ENCODE assay signal across 9 cellular contexts in the genomic region with DNA sequence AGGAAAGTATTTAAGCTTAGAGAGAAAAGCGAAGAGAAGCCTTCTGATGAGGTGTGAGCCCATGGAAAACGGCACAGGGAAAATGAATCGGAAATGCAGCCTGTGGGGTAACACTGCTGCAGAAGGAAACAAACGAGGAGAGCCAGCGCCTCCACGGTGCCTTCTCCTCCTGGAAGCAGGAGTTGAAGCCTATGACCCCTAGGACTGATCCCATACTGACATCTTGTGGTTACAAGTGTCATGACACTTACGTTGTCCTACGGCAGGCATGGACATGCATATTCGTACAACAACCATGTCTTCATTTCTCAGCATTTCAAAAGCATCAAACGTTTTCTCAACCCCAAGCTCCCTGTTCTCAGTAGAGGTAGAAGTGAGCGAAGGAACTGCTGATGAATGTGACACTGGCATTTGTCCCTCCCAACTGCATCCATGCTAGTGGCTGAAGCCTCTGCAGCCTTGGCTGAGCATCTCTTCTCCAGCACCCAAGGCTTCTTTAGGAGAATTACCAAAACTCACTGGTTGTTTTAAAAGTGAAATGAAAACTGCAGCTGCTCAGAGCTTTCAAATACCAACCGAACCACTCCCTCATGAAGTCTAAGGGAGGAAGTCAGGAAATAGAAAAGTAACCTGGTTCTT.
A peak's percentile ranks its signal among the peaks of the same experiment; 100 is the strongest.
DNase-seq lines count a peak whose midpoint lies in the region; FAIRE-seq and TF ChIP-seq lines count a peak whose summit lies in the region.
"Had no signal": no experiment of that assay in that cellular context is flagged by ENCODE, and none has a peak within 500 bp of the region (broad histone marks: within the 10 kb centered on the region; RNA-seq: fewer than 3 reads in every experiment).

No MANE protein-coding gene starts in this region.

- peaks cover 5% of the 10 kb centered on the region; the same call in 1 of the 2 replicates for H3K4me1 ChIP-seq in HEK293 (ENCODE audit: control insufficient read depth, insufficient read depth, low read length)

- no peaks in the 10 kb centered on the region for H3K27me3 ChIP-seq in bronchial epithelial cell (ENCODE audit: control insufficient read depth, insufficient read depth, low read length)
- H3K27me3 ChIP-seq: BLaER1 had no signal

- no peak overlapping the region for H3K27ac ChIP-seq in HEK293 (ENCODE audit: extremely low read depth, low read depth, low read length)
- H3K27ac ChIP-seq: BLaER1 had no signal

- no peak overlapping the region for H3K4me3 ChIP-seq in HEK293 (ENCODE audit: low read depth, low read length)
- H3K4me3 ChIP-seq in bronchial epithelial cell (ENCODE audit: low read depth, low read length), result no peak overlapping the region
- H3K4me3 ChIP-seq: BLaER1 had no signal

- POLR2A ChIA-PET in HEK293 (lab: Yijun Ruan, JAX), result interaction anchor here (0.5 kb wide), 1 partner anchor 346 kb away, joined by 3 read pairs; no protein-coding TSS in a partner anchor

- CTCF ChIA-PET in HEK293 (lab: Yijun Ruan, JAX), result interaction anchor here (0.6 to 8.0 kb wide), 48 partner anchors 9 to 870 kb away, joined by 3 to 66 read pairs (median 4); no protein-coding TSS in a partner anchor

- H3K36me3 ChIP-seq in HEK293 (ENCODE audit: control insufficient read depth in 2 of 2, insufficient read depth in 1 of 2, low read length in 2 of 2) (no peaks in the 10 kb centered on the region), bronchial epithelial cell (ENCODE audit: control insufficient read depth, insufficient read depth, low read length) (no peaks in the 10 kb centered on the region)
- H3K36me3 ChIP-seq: BLaER1 had no signal

- H3K9me3 ChIP-seq in HEK293 (ENCODE audit: control insufficient read depth, insufficient read depth, low read depth, low read length), result no peaks in the 10 kb centered on the region
- H3K9me3 ChIP-seq: BLaER1 had no signal

- TF ChIP-seq CTCF in HEK293 (tag by site-specific recombination; IDR thresholded peaks at IDR 0.05) (peak; percentile 91), bronchial epithelial cell (IDR thresholded peaks at IDR 0.05; ENCODE audit: insufficient read depth, low read length, severe bottlenecking) (peak; percentile 91)

- FAIRE-seq in bronchial epithelial cell (lab: Jason Lieb, UNC), result peak; percentile 50

- peak; percentile 72 for DNase-seq in NCI-H1436 (lab: John Stamatoyannopoulos, UW)
- DNase-seq in NCI-H1436 treated with DMSO at 0.1 percent for 48 hours (lab: John Stamatoyannopoulos, UW), result no peak
- DNase-seq in NCI-H1105 treated with DMSO at 0.1 percent for 48 hours (lab: John Stamatoyannopoulos, UW), result peak; percentile 86
- DNase-seq in SKM-1 (lab: John Stamatoyannopoulos, UW; ENCODE audit: unreplicated experiment), result peak; percentile 77
- DNase-seq in bronchial epithelial cell (ENCODE audit: low read depth), result peak; percentile 80
- peak; percentile 87 for DNase-seq in islet precursor cell
- peak; percentile 30 for DNase-seq in stimulated activated CD4-positive, alpha-beta T cell treated with anti-CD3 and anti-CD28 coated beads, Interleukin-1b, Interleukin-23, amount 100 ng/mL, for 48 hours

TF ChIP-seq in HEK293, 187 proteins besides CTCF, POLR2A, EP300 and RAD21 (continues in another document):
- TF ChIP-seq, protein P1, sequence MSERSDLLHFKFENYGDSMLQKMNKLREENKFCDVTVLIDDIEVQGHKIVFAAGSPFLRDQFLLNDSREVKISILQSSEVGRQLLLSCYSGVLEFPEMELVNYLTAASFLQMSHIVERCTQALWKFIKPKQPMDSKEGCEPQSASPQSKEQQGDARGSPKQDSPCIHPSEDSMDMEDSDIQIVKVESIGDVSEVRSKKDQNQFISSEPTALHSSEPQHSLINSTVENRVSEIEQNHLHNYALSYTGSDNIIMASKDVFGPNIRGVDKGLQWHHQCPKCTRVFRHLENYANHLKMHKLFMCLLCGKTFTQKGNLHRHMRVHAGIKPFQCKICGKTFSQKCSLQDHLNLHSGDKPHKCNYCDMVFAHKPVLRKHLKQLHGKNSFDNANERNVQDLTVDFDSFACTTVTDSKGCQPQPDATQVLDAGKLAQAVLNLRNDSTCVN (tag by site-specific recombination; optimal IDR thresholded peaks at IDR 0.05), result no peak
- TF ChIP-seq ZNF10 (tag by site-specific recombination; IDR thresholded peaks at IDR 0.05) (no peak), YY2 (tag by site-specific recombination; IDR thresholded peaks at IDR 0.05) (no peak), ZNF501 (tag by site-specific recombination; IDR thresholded peaks at IDR 0.05) (no peak), ZNF366 (tag by site-specific recombination; conservative IDR thresholded peaks at IDR 0.05) (no peak), ZNF654 (tag by site-specific recombination; IDR thresholded peaks at IDR 0.05; ENCODE audit: low read depth) (peak; percentile 85), ZBTB48 (tag by site-specific recombination; IDR thresholded peaks at IDR 0.05) (peak; percentile 51; the same call in 1 of the 2 replicates), ZNF24 (tag by site-specific recombination; IDR thresholded peaks at IDR 0.05) (no peak), ZNF324 (tag by site-specific recombination; IDR thresholded peaks at IDR 0.05) (no peak), ZNF16 (tag by site-specific recombination; IDR thresholded peaks at IDR 0.05; ENCODE audit: low read depth) (no peak), ZNF112 (tag by site-specific recombination; IDR thresholded peaks at IDR 0.05) (no peak), ZNF560 (tag by site-specific recombination; IDR thresholded peaks at IDR 0.05; ENCODE audit: borderline replicate concordance) (no peak), ZNF660 (tag by site-specific recombination; IDR thresholded peaks at IDR 0.05) (peak; percentile 67; the same call in 1 of the 2 replicates), GLIS1 (tag by site-specific recombination; IDR thresholded peaks at IDR 0.05) (peak; percentile 44; the same call in 1 of the 2 replicates), SP3 (tag by site-specific recombination; IDR thresholded peaks at IDR 0.05) (no peak), ZFP3 (tag by site-specific recombination; IDR thresholded peaks at IDR 0.05; ENCODE audit: low read depth) (no peak), ZNF776 (tag by site-specific recombination; IDR thresholded peaks at IDR 0.05; ENCODE audit: borderline replicate concordance) (no peak), KLF16 (tag by site-specific recombination; IDR thresholded peaks at IDR 0.05) (no peak), KLF7 (tag by site-specific recombination; IDR thresholded peaks at IDR 0.05; ENCODE audit: borderline replicate concordance) (no peak)
- TF ChIP-seq, protein P2, sequence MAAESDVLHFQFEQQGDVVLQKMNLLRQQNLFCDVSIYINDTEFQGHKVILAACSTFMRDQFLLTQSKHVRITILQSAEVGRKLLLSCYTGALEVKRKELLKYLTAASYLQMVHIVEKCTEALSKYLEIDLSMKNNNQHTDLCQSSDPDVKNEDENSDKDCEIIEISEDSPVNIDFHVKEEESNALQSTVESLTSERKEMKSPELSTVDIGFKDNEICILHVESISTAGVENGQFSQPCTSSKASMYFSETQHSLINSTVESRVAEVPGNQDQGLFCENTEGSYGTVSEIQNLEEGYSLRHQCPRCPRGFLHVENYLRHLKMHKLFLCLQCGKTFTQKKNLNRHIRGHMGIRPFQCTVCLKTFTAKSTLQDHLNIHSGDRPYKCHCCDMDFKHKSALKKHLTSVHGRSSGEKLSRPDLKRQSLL (tag by site-specific recombination; IDR thresholded peaks at IDR 0.05), result no peak
- TF ChIP-seq, protein P3, sequence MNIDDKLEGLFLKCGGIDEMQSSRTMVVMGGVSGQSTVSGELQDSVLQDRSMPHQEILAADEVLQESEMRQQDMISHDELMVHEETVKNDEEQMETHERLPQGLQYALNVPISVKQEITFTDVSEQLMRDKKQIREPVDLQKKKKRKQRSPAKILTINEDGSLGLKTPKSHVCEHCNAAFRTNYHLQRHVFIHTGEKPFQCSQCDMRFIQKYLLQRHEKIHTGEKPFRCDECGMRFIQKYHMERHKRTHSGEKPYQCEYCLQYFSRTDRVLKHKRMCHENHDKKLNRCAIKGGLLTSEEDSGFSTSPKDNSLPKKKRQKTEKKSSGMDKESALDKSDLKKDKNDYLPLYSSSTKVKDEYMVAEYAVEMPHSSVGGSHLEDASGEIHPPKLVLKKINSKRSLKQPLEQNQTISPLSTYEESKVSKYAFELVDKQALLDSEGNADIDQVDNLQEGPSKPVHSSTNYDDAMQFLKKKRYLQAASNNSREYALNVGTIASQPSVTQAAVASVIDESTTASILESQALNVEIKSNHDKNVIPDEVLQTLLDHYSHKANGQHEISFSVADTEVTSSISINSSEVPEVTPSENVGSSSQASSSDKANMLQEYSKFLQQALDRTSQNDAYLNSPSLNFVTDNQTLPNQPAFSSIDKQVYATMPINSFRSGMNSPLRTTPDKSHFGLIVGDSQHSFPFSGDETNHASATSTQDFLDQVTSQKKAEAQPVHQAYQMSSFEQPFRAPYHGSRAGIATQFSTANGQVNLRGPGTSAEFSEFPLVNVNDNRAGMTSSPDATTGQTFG (tag by site-specific recombination; IDR thresholded peaks at IDR 0.05; ENCODE audit: borderline replicate concordance), result no peak
- TF ChIP-seq, protein P4, sequence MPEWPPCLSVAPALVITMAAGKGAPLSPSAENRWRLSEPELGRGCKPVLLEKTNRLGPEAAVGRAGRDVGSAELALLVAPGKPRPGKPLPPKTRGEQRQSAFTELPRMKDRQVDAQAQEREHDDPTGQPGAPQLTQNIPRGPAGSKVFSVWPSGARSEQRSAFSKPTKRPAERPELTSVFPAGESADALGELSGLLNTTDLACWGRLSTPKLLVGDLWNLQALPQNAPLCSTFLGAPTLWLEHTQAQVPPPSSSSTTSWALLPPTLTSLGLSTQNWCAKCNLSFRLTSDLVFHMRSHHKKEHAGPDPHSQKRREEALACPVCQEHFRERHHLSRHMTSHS (tag by site-specific recombination; IDR thresholded peaks at IDR 0.05), result no peak
- TF ChIP-seq, protein P5, sequence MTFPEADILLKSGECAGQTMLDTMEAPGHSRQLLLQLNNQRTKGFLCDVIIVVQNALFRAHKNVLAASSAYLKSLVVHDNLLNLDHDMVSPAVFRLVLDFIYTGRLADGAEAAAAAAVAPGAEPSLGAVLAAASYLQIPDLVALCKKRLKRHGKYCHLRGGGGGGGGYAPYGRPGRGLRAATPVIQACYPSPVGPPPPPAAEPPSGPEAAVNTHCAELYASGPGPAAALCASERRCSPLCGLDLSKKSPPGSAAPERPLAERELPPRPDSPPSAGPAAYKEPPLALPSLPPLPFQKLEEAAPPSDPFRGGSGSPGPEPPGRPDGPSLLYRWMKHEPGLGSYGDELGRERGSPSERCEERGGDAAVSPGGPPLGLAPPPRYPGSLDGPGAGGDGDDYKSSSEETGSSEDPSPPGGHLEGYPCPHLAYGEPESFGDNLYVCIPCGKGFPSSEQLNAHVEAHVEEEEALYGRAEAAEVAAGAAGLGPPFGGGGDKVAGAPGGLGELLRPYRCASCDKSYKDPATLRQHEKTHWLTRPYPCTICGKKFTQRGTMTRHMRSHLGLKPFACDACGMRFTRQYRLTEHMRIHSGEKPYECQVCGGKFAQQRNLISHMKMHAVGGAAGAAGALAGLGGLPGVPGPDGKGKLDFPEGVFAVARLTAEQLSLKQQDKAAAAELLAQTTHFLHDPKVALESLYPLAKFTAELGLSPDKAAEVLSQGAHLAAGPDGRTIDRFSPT (tag by site-specific recombination; IDR thresholded peaks at IDR 0.05), result no peak
